Comparison of ENCODE assay signal across 1 cellular context in the genomic region with DNA sequence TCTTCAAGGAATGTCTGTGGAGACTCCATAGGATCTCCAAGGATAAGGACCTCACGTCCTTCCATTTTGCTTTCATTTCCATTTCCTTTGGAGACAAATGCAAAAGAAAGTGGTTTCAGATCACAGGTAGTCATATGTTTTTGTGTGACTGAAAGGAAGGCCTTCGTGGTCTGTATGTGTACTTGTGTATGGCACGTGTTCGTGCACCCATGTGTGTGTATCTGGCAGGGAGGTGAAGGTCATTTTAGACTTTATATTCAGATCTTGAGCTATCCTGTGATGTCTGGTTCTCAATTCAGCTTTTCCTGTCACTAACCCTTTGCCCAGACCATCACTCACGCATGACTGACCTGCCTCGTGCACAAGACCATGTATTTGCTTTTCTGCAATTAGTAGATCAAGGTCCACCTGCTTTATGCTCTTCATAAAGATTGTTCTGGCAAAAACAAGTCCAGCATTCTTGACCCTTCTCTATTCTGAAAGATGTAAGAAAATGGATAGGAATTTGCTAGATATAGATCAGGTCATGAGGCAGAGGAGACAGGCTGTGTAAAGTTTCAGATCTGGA.
TF ChIP-seq lines count a peak whose summit lies in the region.

No MANE protein-coding gene starts in this region.

TF ChIP-seq in HepG2, 621 proteins besides CTCF, POLR2A, EP300 and RAD21 (continued from another document and continues in another):
- TF ChIP-seq SKIL (CRISPR knock-in tag; IDR thresholded peaks at IDR 0.05; ENCODE audit: borderline replicate concordance) (no peak), TMF1 (CRISPR knock-in tag; IDR thresholded peaks at IDR 0.05; ENCODE audit: low read depth) (no peak), MTF2 (CRISPR knock-in tag; IDR thresholded peaks at IDR 0.05; ENCODE audit: borderline replicate concordance) (no peak), SNAI1 (CRISPR knock-in tag; IDR thresholded peaks at IDR 0.05; ENCODE audit: borderline replicate concordance) (no peak), MLLT10 (CRISPR knock-in tag; IDR thresholded peaks at IDR 0.05) (no peak), PTBP1 (IDR thresholded peaks at IDR 0.05; ENCODE audit: low read depth, low read length, poor library complexity, severe bottlenecking) (no peak), ZNF44 (CRISPR knock-in tag; IDR thresholded peaks at IDR 0.05) (no peak), ZNF713 (CRISPR knock-in tag; IDR thresholded peaks at IDR 0.05) (no peak), ZNF205 (CRISPR knock-in tag; IDR thresholded peaks at IDR 0.05) (no peak), DMAP1 (CRISPR knock-in tag; IDR thresholded peaks at IDR 0.05) (no peak), FOXP1 (IDR thresholded peaks at IDR 0.05) (no peak), FOXP1 (CRISPR knock-in tag; IDR thresholded peaks at IDR 0.05) (no peak), SALL1 (CRISPR knock-in tag; IDR thresholded peaks at IDR 0.05) (peak; percentile 92), ZNF883 (CRISPR knock-in tag; IDR thresholded peaks at IDR 0.05; ENCODE audit: not compliant biosample characterization) (no peak), MXD1 (CRISPR knock-in tag; IDR thresholded peaks at IDR 0.05) (no peak), ZNF644 (CRISPR knock-in tag; IDR thresholded peaks at IDR 0.05; ENCODE audit: low read depth) (peak; percentile 69), ZSCAN31 (CRISPR knock-in tag; IDR thresholded peaks at IDR 0.05; ENCODE audit: low read depth) (no peak), ZBTB25 (CRISPR knock-in tag; IDR thresholded peaks at IDR 0.05) (no peak), ZNF670 (CRISPR knock-in tag; IDR thresholded peaks at IDR 0.05; ENCODE audit: borderline replicate concordance) (no peak), MYNN (CRISPR knock-in tag; IDR thresholded peaks at IDR 0.05; ENCODE audit: low read depth) (no peak), ARID2 (CRISPR knock-in tag; IDR thresholded peaks at IDR 0.05; ENCODE audit: borderline replicate concordance) (no peak), NR0B2 (CRISPR knock-in tag; IDR thresholded peaks at IDR 0.05) (no peak), MAFG (CRISPR knock-in tag; IDR thresholded peaks at IDR 0.05) (no peak), ZNF550 (CRISPR knock-in tag; IDR thresholded peaks at IDR 0.05; ENCODE audit: borderline replicate concordance) (no peak), ZNF746 (CRISPR knock-in tag; IDR thresholded peaks at IDR 0.05) (no peak), REST (IDR thresholded peaks at IDR 0.05; ENCODE audit: borderline replicate concordance in 1 of 2, low read depth in 1 of 2, low read length in 2 of 2) (no peak), BHLHE40 (IDR thresholded peaks at IDR 0.05; ENCODE audit: low read length) (peak; percentile 82), ATAD3A (CRISPR knock-in tag; IDR thresholded peaks at IDR 0.05) (no peak), SCMH1 (CRISPR knock-in tag; IDR thresholded peaks at IDR 0.05; ENCODE audit: borderline replicate concordance) (no peak), ZNF24 (IDR thresholded peaks at IDR 0.05) (no peak), KDM1A (CRISPR knock-in tag; IDR thresholded peaks at IDR 0.05) (0 out of 2 replicates have a peak, but pooled peaks have one; percentile 13), ZNF652 (CRISPR knock-in tag; IDR thresholded peaks at IDR 0.05; ENCODE audit: borderline replicate concordance, low read depth) (no peak), NFIB (CRISPR knock-in tag; IDR thresholded peaks at IDR 0.05; ENCODE audit: borderline replicate concordance) (no peak), REPIN1 (CRISPR knock-in tag; IDR thresholded peaks at IDR 0.05; ENCODE audit: borderline replicate concordance, low read depth) (peak; percentile 23; the same call in 1 of the 2 replicates), HNF1B (CRISPR knock-in tag; IDR thresholded peaks at IDR 0.05) (0 out of 2 replicates have a peak, but pooled peaks have one; percentile 19), NFE2 (CRISPR knock-in tag; IDR thresholded peaks at IDR 0.05) (no peak), BRCA1 (CRISPR knock-in tag; IDR thresholded peaks at IDR 0.05) (no peak), ZSCAN30 (CRISPR knock-in tag; IDR thresholded peaks at IDR 0.05) (no peak), AKNA (CRISPR knock-in tag; IDR thresholded peaks at IDR 0.05; ENCODE audit: borderline replicate concordance) (no peak), GATAD2A (CRISPR knock-in tag; IDR thresholded peaks at IDR 0.05) (peak; percentile 72), DNMT1 (CRISPR knock-in tag; IDR thresholded peaks at IDR 0.05) (no peak)
- TF ChIP-seq, protein P1, sequence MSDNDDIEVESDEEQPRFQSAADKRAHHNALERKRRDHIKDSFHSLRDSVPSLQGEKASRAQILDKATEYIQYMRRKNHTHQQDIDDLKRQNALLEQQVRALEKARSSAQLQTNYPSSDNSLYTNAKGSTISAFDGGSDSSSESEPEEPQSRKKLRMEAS (IDR thresholded peaks at IDR 0.05): peak; percentile 77
- TF ChIP-seq, protein P2, sequence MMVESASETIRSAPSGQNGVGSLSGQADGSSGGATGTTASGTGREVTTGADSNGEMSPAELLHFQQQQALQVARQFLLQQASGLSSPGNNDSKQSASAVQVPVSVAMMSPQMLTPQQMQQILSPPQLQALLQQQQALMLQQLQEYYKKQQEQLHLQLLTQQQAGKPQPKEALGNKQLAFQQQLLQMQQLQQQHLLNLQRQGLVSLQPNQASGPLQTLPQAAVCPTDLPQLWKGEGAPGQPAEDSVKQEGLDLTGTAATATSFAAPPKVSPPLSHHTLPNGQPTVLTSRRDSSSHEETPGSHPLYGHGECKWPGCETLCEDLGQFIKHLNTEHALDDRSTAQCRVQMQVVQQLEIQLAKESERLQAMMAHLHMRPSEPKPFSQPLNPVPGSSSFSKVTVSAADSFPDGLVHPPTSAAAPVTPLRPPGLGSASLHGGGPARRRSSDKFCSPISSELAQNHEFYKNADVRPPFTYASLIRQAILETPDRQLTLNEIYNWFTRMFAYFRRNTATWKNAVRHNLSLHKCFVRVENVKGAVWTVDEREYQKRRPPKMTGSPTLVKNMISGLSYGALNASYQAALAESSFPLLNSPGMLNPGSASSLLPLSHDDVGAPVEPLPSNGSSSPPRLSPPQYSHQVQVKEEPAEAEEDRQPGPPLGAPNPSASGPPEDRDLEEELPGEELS (CRISPR knock-in tag; IDR thresholded peaks at IDR 0.05): no peak
- TF ChIP-seq, protein P3, sequence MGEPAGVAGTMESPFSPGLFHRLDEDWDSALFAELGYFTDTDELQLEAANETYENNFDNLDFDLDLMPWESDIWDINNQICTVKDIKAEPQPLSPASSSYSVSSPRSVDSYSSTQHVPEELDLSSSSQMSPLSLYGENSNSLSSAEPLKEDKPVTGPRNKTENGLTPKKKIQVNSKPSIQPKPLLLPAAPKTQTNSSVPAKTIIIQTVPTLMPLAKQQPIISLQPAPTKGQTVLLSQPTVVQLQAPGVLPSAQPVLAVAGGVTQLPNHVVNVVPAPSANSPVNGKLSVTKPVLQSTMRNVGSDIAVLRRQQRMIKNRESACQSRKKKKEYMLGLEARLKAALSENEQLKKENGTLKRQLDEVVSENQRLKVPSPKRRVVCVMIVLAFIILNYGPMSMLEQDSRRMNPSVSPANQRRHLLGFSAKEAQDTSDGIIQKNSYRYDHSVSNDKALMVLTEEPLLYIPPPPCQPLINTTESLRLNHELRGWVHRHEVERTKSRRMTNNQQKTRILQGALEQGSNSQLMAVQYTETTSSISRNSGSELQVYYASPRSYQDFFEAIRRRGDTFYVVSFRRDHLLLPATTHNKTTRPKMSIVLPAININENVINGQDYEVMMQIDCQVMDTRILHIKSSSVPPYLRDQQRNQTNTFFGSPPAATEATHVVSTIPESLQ (CRISPR knock-in tag; conservative IDR thresholded peaks at IDR 0.05): no peak
